21 cellular contexts compared by ENCODE assay signal in the genomic region with DNA sequence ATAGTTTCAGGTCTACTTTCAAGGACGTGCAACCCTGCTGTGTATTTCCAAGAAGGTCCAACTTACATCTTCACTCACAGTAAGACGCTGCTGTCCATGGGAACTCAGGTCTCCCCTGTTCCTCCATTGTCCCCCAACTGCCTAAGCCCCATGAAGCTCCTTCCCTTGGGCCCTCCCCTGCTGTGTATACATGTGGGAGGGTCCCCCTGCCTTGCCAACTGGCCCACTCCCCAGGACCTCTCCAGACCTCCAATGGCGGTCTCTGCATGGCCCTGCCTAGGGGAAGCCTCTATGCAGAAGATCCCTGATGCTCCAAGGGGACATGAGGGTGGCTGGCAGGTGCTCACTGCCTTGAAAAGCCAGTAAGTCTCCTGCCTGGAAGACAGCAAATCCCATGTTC.
DNase-seq lines count a peak whose midpoint lies in the region; ATAC-seq, FAIRE-seq and TF ChIP-seq lines count a peak whose summit lies in the region.
"Had no signal": no experiment of that assay in that cellular context is flagged by ENCODE, and none has a peak within 500 bp of the region (broad histone marks: within the 10 kb centered on the region; RNA-seq: fewer than 3 reads in every experiment).

No MANE protein-coding gene starts in this region.

- peak; percentile 77 for FAIRE-seq in bronchial epithelial cell (lab: Jason Lieb, UNC)
- FAIRE-seq: GM12878, HepG2 had no signal

- no peaks in the 10 kb centered on the region for H3K36me3 ChIP-seq in bronchial epithelial cell (ENCODE audit: control insufficient read depth, insufficient read depth, low read length)
- H3K36me3 ChIP-seq in neuronal stem cell (replicated peaks in 1 of 2; ENCODE audit: control insufficient read depth in 2 of 2, insufficient read depth in 2 of 2, low read length in 2 of 2), result no peaks in the 10 kb centered on the region
- no peaks in the 10 kb centered on the region for H3K36me3 ChIP-seq in stomach

- peak overlapping the region; percentile 56 for H3K14ac ChIP-seq in neuronal stem cell (ENCODE audit: low read length)

- H2BK5ac ChIP-seq in neuronal stem cell (ENCODE audit: low read length), result no peak overlapping the region

- no peak overlapping the region for H2BK12ac ChIP-seq in neuronal stem cell (ENCODE audit: low read length)

- no peak overlapping the region for H3K9ac ChIP-seq in neuronal stem cell (ENCODE audit: low read depth, low read length, poor library complexity)

- H3K27me3 ChIP-seq in bronchial epithelial cell (ENCODE audit: control insufficient read depth, insufficient read depth, low read length), result no peaks in the 10 kb centered on the region
- H3K27me3 ChIP-seq in neuronal stem cell (ENCODE audit: control insufficient read depth in 3 of 3, insufficient read depth in 3 of 3, low read depth in 1 of 3, low read length in 3 of 3), result peaks cover 0 to 4% (median 0%) of the 10 kb centered on the region in 3 experiments
- no peaks in the 10 kb centered on the region for H3K27me3 ChIP-seq in stomach

- no peak overlapping the region for H2BK120ac ChIP-seq in neuronal stem cell (ENCODE audit: low read depth, low read length)

- no peak for ATAC-seq in HG02970 (IDR thresholded peaks at IDR 0.05; ENCODE audit: low FRiP score, unreplicated experiment)
- ATAC-seq: GM12878, GM23338, HCT116, HepG2 had no signal

- no peak overlapping the region for H2AFZ ChIP-seq in neuronal stem cell (ENCODE audit: low read length)
- H2AFZ ChIP-seq: GM23338 had no signal

- H3K4me1 ChIP-seq in neuronal stem cell (ENCODE audit: control insufficient read depth in 2 of 2, insufficient read depth in 1 of 2, low read depth in 1 of 2, low read length in 2 of 2) (peaks cover 0 to 2% of the 10 kb centered on the region in 2 donors), stomach (no peaks in the 10 kb centered on the region)

- DNase-seq in activated effector memory CD4-positive, alpha-beta T cell treated with anti-CD3 and anti-CD28 coated beads, Interleukin-2, amount 50 U/mL, for 16 hours, result peak; percentile 47
- no peak for DNase-seq in activated effector memory CD4-positive, alpha-beta T cell treated with Interleukin-2 at 50 U/mL for 16 hours
- no peak for DNase-seq in bronchial epithelial cell (ENCODE audit: low read depth)
- no peak for DNase-seq in neuronal stem cell (ENCODE audit: low spot score)
- peak; percentile 1 for DNase-seq in stomach
- no peak for DNase-seq in NCI-H748 treated with DMSO at 0.1 percent for 48 hours (lab: John Stamatoyannopoulos, UW)
- no peak for DNase-seq in NCI-H2107 treated with DMSO at 0.1 percent for 48 hours (lab: John Stamatoyannopoulos, UW; ENCODE audit: unreplicated experiment)
- DNase-seq: 8988T, EL, KBM-7, NCI-H187, NCI-H2107, NCI-H2227 treated with DMSO at 0.1 percent for 48 hours, NCI-H510A treated with DMSO at 0.1 percent for 48 hours, NCI-H82, SHP77 treated with DMSO at 0.1 percent for 48 hours had no signal

- H3K18ac ChIP-seq in neuronal stem cell (ENCODE audit: low read length), result peak overlapping the region; percentile 83

- WGBS in neuronal stem cell (ENCODE audit: extremely low coverage in 2 of 2, insufficient read length in 2 of 2, insufficient replicate concordance in 1 of 2), 2 donors, result no CpG with 5 or more reads among the region's 3 CpGs
- WGBS in stomach, 5 donors, result 83 to 97% (median 92%) methylated on average over 3 of the region's 3 CpGs

- H3K4me3 ChIP-seq in bronchial epithelial cell (ENCODE audit: low read depth, low read length), result no peak overlapping the region
- no peak overlapping the region for H3K4me3 ChIP-seq in neuronal stem cell (ENCODE audit: low read length in 2 of 2)
- no peak overlapping the region for H3K4me3 ChIP-seq in stomach
- H3K4me3 ChIP-seq: GM12878, GM23338 had no signal

- H3K9me3 ChIP-seq in neuronal stem cell (replicated peaks in 1 of 2; ENCODE audit: control insufficient read depth in 2 of 2, insufficient read depth in 1 of 2, low read depth in 1 of 2, low read length in 2 of 2), result peaks cover 0 to 3% of the 10 kb centered on the region in 2 donors
- H3K9me3 ChIP-seq in stomach, result peaks cover 0 to 6% (median 5%) of the 10 kb centered on the region in 4 donors

- no peak overlapping the region for H3K4ac ChIP-seq in neuronal stem cell (ENCODE audit: low read length)

- H3K4me2 ChIP-seq in neuronal stem cell (ENCODE audit: insufficient read depth, low read length, poor library complexity, severe bottlenecking), result no peak overlapping the region
- H3K4me2 ChIP-seq: GM23338 had no signal

- intact Hi-C loops in stomach (cut with DNase I; ENCODE audit: low total_unique reads), result no loop called here

- no peak for TF ChIP-seq EP300 in stomach (IDR thresholded peaks at IDR 0.05)

- no peak overlapping the region for H4K91ac ChIP-seq in neuronal stem cell (ENCODE audit: low read depth, low read length, poor library complexity)

- H3K27ac ChIP-seq in neuronal stem cell (replicated peaks; ENCODE audit: low read length) (no peak overlapping the region), stomach (no peak overlapping the region)

- TF ChIP-seq CTCF in bronchial epithelial cell (IDR thresholded peaks at IDR 0.05; ENCODE audit: insufficient read depth, low read length, severe bottlenecking), result no peak
- no peak for TF ChIP-seq CTCF in stomach (IDR thresholded peaks at IDR 0.05)

- TF ChIP-seq POLR2A in stomach (IDR thresholded peaks at IDR 0.05), result no peak

- H2AK5ac ChIP-seq in neuronal stem cell (ENCODE audit: low read depth, low read length), result peak overlapping the region; percentile 70

- H3K23ac ChIP-seq in neuronal stem cell (ENCODE audit: low read depth, low read length, poor library complexity), result no peak overlapping the region

- no peak overlapping the region for H4K8ac ChIP-seq in neuronal stem cell (ENCODE audit: low read depth, low read length)

- peaks cover 1% of the 10 kb centered on the region for H3K79me1 ChIP-seq in neuronal stem cell (ENCODE audit: low read depth, low read length)

- no peak overlapping the region for H2BK15ac ChIP-seq in neuronal stem cell (ENCODE audit: low read length)

Comparison
In these comparisons a context has a peak if more than half of its experiments do, and no peak if none do; other contexts are left out.
1. DNase-seq: peak in activated effector memory CD4-positive, alpha-beta T cell treated with anti-CD3 and anti-CD28 coated beads, Interleukin-2, amount 50 U/mL, for 16 hours (single experiment) and stomach (single experiment); none in activated effector memory CD4-positive, alpha-beta T cell treated with Interleukin-2 at 50 U/mL for 16 hours (single experiment), bronchial epithelial cell (single experiment), neuronal stem cell (single experiment), NCI-H748 treated with DMSO at 0.1 percent for 48 hours (single experiment) and NCI-H2107 treated with DMSO at 0.1 percent for 48 hours (single experiment).